In genomic region chr14:24146978-24147760, GRCh38 we compare ENCODE assay signal across 1 cellular context.
TF ChIP-seq lines count a peak whose summit lies in the region.

Gene RNF31 (plus strand): TSS chr14:24147498. CDS start chr14:24147699, 201 bp downstream.

TF ChIP-seq in HepG2, 621 proteins besides CTCF, POLR2A, EP300 and RAD21 (continued from another document and continues in another):
- no peak; the same call in none of the 2 replicates for TF ChIP-seq ARID5B (CRISPR knock-in tag; IDR thresholded peaks at IDR 0.05)
- peak; percentile 80; the same call in 1 of the 2 replicates for TF ChIP-seq ARNTL (CRISPR knock-in tag; IDR thresholded peaks at IDR 0.05)
- TF ChIP-seq ONECUT2 (CRISPR knock-in tag; IDR thresholded peaks at IDR 0.05): peak; percentile 9
- peak; percentile 12; the same call in 1 of the 2 replicates for TF ChIP-seq DR1 (CRISPR knock-in tag; IDR thresholded peaks at IDR 0.05)
- peak; percentile 71; the same call in 1 of the 2 replicates for TF ChIP-seq THRA (CRISPR knock-in tag; IDR thresholded peaks at IDR 0.05; ENCODE audit: borderline replicate concordance)
- no peak; the same call in 1 of the 2 replicates for TF ChIP-seq KLF12 (CRISPR knock-in tag; IDR thresholded peaks at IDR 0.05; ENCODE audit: borderline replicate concordance)
- TF ChIP-seq HNRNPH1 (optimal IDR thresholded peaks at IDR 0.05; ENCODE audit: low read depth, low read length): peak; percentile 86
- no peak; the same call in 1 of the 2 replicates for TF ChIP-seq ZNF652 (CRISPR knock-in tag; IDR thresholded peaks at IDR 0.05; ENCODE audit: borderline replicate concordance, low read depth)
- peak; percentile 17 for TF ChIP-seq RXRB (CRISPR knock-in tag; IDR thresholded peaks at IDR 0.05; ENCODE audit: borderline replicate concordance)
- peak; percentile 74; the same call in 1 of the 2 replicates for TF ChIP-seq TFDP2 (CRISPR knock-in tag; IDR thresholded peaks at IDR 0.05)
- 0 out of 2 replicates have a peak, but pooled peaks have one; percentile 70 for TF ChIP-seq CENPT (CRISPR knock-in tag; IDR thresholded peaks at IDR 0.05; ENCODE audit: low read depth)
- TF ChIP-seq SP140L (CRISPR knock-in tag; IDR thresholded peaks at IDR 0.05; ENCODE audit: borderline replicate concordance): peak; percentile 96; the same call in 1 of the 2 replicates
- peak; percentile 43; the same call in 1 of the 2 replicates for TF ChIP-seq FOXK1 (CRISPR knock-in tag; IDR thresholded peaks at IDR 0.05; ENCODE audit: borderline replicate concordance, low read depth)
- peak; percentile 31; the same call in 1 of the 2 replicates for TF ChIP-seq ARNT2 (CRISPR knock-in tag; IDR thresholded peaks at IDR 0.05; ENCODE audit: low read depth)
- peak; percentile 23; the same call in 1 of the 2 replicates for TF ChIP-seq ZNF598 (CRISPR knock-in tag; IDR thresholded peaks at IDR 0.05; ENCODE audit: borderline replicate concordance)
- 0 out of 2 replicates have a peak, but pooled peaks have one; percentile 23 for TF ChIP-seq ZNF768 (CRISPR knock-in tag; IDR thresholded peaks at IDR 0.05)
- TF ChIP-seq WIZ (CRISPR knock-in tag; IDR thresholded peaks at IDR 0.05): no peak
- TF ChIP-seq YEATS2 (CRISPR knock-in tag; IDR thresholded peaks at IDR 0.05; ENCODE audit: borderline replicate concordance): peak; percentile 68; the same call in 1 of the 2 replicates
- TF ChIP-seq ZNF710 (CRISPR knock-in tag; IDR thresholded peaks at IDR 0.05; ENCODE audit: borderline replicate concordance): 0 out of 2 replicates have a peak, but pooled peaks have one; percentile 1
- TF ChIP-seq ZNF784 (CRISPR knock-in tag; IDR thresholded peaks at IDR 0.05; ENCODE audit: borderline replicate concordance): 0 out of 2 replicates have a peak, but pooled peaks have one; percentile 29
- TF ChIP-seq KAT7 (CRISPR knock-in tag; IDR thresholded peaks at IDR 0.05; ENCODE audit: borderline replicate concordance): peak; percentile 82
- no peak for TF ChIP-seq ZNF607 (CRISPR knock-in tag; IDR thresholded peaks at IDR 0.05; ENCODE audit: borderline replicate concordance)
- no peak for TF ChIP-seq DDIT3 (CRISPR knock-in tag; IDR thresholded peaks at IDR 0.05)
- peak; percentile 96; the same call in 1 of the 2 replicates for TF ChIP-seq ZNF782 (CRISPR knock-in tag; IDR thresholded peaks at IDR 0.05; ENCODE audit: borderline replicate concordance)
- peak; percentile 85 for TF ChIP-seq ZBTB38 (CRISPR knock-in tag; IDR thresholded peaks at IDR 0.05)
- 0 out of 2 replicates have a peak, but pooled peaks have one; percentile 56 for TF ChIP-seq TFDP1 (CRISPR knock-in tag; IDR thresholded peaks at IDR 0.05; ENCODE audit: borderline replicate concordance)
- TF ChIP-seq POLR2G (IDR thresholded peaks at IDR 0.05; ENCODE audit: low read depth, low read length): peak; percentile 89
- TF ChIP-seq ZNF777 (CRISPR knock-in tag; IDR thresholded peaks at IDR 0.05): peak; percentile 59; the same call in 1 of the 2 replicates
- TF ChIP-seq E2F2 (CRISPR knock-in tag; IDR thresholded peaks at IDR 0.05; ENCODE audit: borderline replicate concordance): no peak
- TF ChIP-seq ZNF44 (CRISPR knock-in tag; IDR thresholded peaks at IDR 0.05): peak; percentile 24; the same call in 1 of the 2 replicates
- TF ChIP-seq ZBTB42 (CRISPR knock-in tag; IDR thresholded peaks at IDR 0.05): peak; percentile 83
- no peak for TF ChIP-seq FOXO4 (CRISPR knock-in tag; conservative IDR thresholded peaks at IDR 0.05)
- 0 out of 2 replicates have a peak, but pooled peaks have one; percentile 46 for TF ChIP-seq HHEX (CRISPR knock-in tag; IDR thresholded peaks at IDR 0.05)
- TF ChIP-seq MLX (CRISPR knock-in tag; IDR thresholded peaks at IDR 0.05): no peak; the same call in none of the 2 replicates
- no peak for TF ChIP-seq TBL1XR1 (IDR thresholded peaks at IDR 0.05; ENCODE audit: borderline replicate concordance, low read length, partially characterized antibody)
- TF ChIP-seq PHF8 (CRISPR knock-in tag; IDR thresholded peaks at IDR 0.05): peak; percentile 80
- no peak for TF ChIP-seq ZNF280D (CRISPR knock-in tag; IDR thresholded peaks at IDR 0.05)
- TF ChIP-seq ZBTB37 (CRISPR knock-in tag; IDR thresholded peaks at IDR 0.05): peak; percentile 25; the same call in 1 of the 2 replicates
